ENCODE assay signal across 12 cellular contexts in the genomic region with DNA sequence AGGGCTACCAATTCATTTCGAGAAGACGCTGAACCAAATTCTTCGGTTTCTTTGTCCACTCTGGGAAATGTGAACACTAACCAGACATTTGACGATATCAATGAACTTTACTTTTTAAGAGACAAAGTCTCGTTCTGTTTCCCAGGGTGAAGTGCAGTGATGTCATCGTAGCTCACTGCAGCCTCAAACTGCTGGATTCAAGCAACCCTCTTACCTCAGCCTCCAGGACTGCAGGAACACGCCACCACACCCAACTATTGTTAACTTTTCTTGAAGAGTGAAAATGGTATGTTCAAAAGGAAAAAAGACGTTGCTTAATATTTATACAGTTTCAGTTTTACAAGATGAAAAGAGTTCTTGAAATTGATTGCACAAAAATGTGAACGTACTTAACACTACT. TPM values are rescaled to one million over a fixed set of nuclear protein-coding genes. Genes with fewer than 3 reads are reported as not detected.
A peak's percentile ranks its signal among the peaks of the same experiment; 100 is the strongest.
DNase-seq lines count a peak whose midpoint lies in the region; ATAC-seq and TF ChIP-seq lines count a peak whose summit lies in the region.
"Had no signal": no experiment of that assay in that cellular context is flagged by ENCODE, and none has a peak within 500 bp of the region (broad histone marks: within the 10 kb centered on the region; RNA-seq: fewer than 3 reads in every experiment).

No MANE protein-coding gene starts in this region.

- TF ChIP-seq CTCF in GM06990 (IDR thresholded peaks at IDR 0.05; ENCODE audit: insufficient read depth, low read length, poor library complexity, severe bottlenecking) = no peak

- H3K9me3 ChIP-seq in mesodermal cell (ENCODE audit: control insufficient read depth, low read length) = no peaks in the 10 kb centered on the region
- H3K9me3 ChIP-seq: sigmoid colon, stomach had no signal

- no peaks in the 10 kb centered on the region for H3K9me3 Mint-ChIP-seq in central memory CD8-positive, alpha-beta T cell
- H3K9me3 Mint-ChIP-seq: dendritic cell treated with granulocyte-macrophage colony-stimulating factor and Interleukin-4, amounts not matched to agents 40 ng/mL and 50 ng/mL, for 4 days had no signal

- no peaks in the 10 kb centered on the region for H3K27me3 ChIP-seq in GM06990 (replicated peaks; ENCODE audit: control insufficient read depth, insufficient read depth, low read length)
- H3K27me3 ChIP-seq: sigmoid colon, stomach had no signal

- no peaks in the 10 kb centered on the region for H3K4me1 Mint-ChIP-seq in central memory CD8-positive, alpha-beta T cell

- no peak for ATAC-seq in central memory CD8-positive, alpha-beta T cell (replicated peaks; ENCODE audit: extremely low read depth, poor library complexity, severe bottlenecking)
- ATAC-seq in GM21447 (IDR thresholded peaks at IDR 0.05; ENCODE audit: unreplicated experiment) = no peak

- DNase-seq in GM06990 (ENCODE audit: extremely low read depth, insufficient read length) = no peak
- peak; percentile 65 for DNase-seq in NCI-H226
- DNase-seq in central memory CD8-positive, alpha-beta T cell (ENCODE audit: low spot score in 2 of 2) = no peak
- DNase-seq in middle frontal gyrus (ENCODE audit: extremely low spot score, low spot score) = no peak
- DNase-seq in COLO668 (lab: John Stamatoyannopoulos, UW; ENCODE audit: unreplicated experiment) = no peak
- no peak for DNase-seq in KG1 (lab: John Stamatoyannopoulos, UW)
- DNase-seq: DMS79 treated with DMSO at 0.1 percent for 48 hours, sigmoid colon, stomach had no signal

- H3K4me1 ChIP-seq in mesodermal cell (ENCODE audit: control insufficient read depth, insufficient read depth, low read length, poor library complexity, severe bottlenecking) = peaks cover 28% of the 10 kb centered on the region

- peaks cover 2% of the 10 kb centered on the region for H3K36me3 Mint-ChIP-seq in central memory CD8-positive, alpha-beta T cell (ENCODE audit: insufficient read depth)

- H3K4me3 ChIP-seq in GM06990 (replicated peaks; ENCODE audit: low read depth, low read length) = peak overlapping the region; percentile 10; the same call in 1 of the 2 replicates
- no peak overlapping the region for H3K4me3 ChIP-seq in mesodermal cell (ENCODE audit: extremely low read depth, insufficient read depth, low read length, poor library complexity, severe bottlenecking)
- H3K4me3 ChIP-seq: sigmoid colon, stomach had no signal

- H3K27me3 Mint-ChIP-seq in central memory CD8-positive, alpha-beta T cell = no peaks in the 10 kb centered on the region

- no peak overlapping the region for H3K27ac Mint-ChIP-seq in central memory CD8-positive, alpha-beta T cell (ENCODE audit: low read depth)
- H3K27ac Mint-ChIP-seq: dendritic cell treated with granulocyte-macrophage colony-stimulating factor and Interleukin-4, amounts not matched to agents 40 ng/mL and 50 ng/mL, for 4 days had no signal

- peak overlapping the region; percentile 26 for H3K4me3 Mint-ChIP-seq in central memory CD8-positive, alpha-beta T cell
- H3K4me3 Mint-ChIP-seq: dendritic cell treated with granulocyte-macrophage colony-stimulating factor and Interleukin-4, amounts not matched to agents 40 ng/mL and 50 ng/mL, for 4 days had no signal

- WGBS in mesodermal cell (ENCODE audit: insufficient coverage in 2 of 2), 2 experiments = 88% methylated on average over 5 to 6 of the region's 9 CpGs

- H3K27ac ChIP-seq in mesodermal cell (ENCODE audit: low read depth, low read length, severe bottlenecking) = peak overlapping the region; percentile 55
- H3K27ac ChIP-seq: stomach had no signal

- H3K36me3 ChIP-seq in GM06990 (ENCODE audit: control insufficient read depth, insufficient read depth, low read length) = no peaks in the 10 kb centered on the region
- H3K36me3 ChIP-seq in mesodermal cell (ENCODE audit: control insufficient read depth, insufficient read depth, low read length) = no peaks in the 10 kb centered on the region
- H3K36me3 ChIP-seq: sigmoid colon, stomach had no signal

RNA-seq across cellular contexts. Expression of a gene that starts 30.6 kb away (rescaled TPM):
- 3.3 TPM for polyA plus RNA-seq in mesodermal cell (2013, experiment 1 of 2)
- 3.2 TPM for polyA plus RNA-seq in mesodermal cell (2013, experiment 2 of 2)
